Comparison of ENCODE assay signal across 10 cellular contexts in genomic region chr12:108663324-108664015, GRCh38. TPM values are rescaled to one million over a fixed set of nuclear protein-coding genes. Genes with fewer than 3 reads are reported as not detected.
A peak's percentile ranks its signal among the peaks of the same experiment; 100 is the strongest.
DNase-seq lines count a peak whose midpoint lies in the region; TF ChIP-seq lines count a peak whose summit lies in the region.
"Had no signal": no experiment of that assay in that cellular context is flagged by ENCODE, and none has a peak within 500 bp of the region (broad histone marks: within the 10 kb centered on the region; RNA-seq: fewer than 3 reads in every experiment).

No MANE protein-coding gene starts in this region.

- peaks cover 26% of the 10 kb centered on the region for H3K4me1 Mint-ChIP-seq in Calu3 (ENCODE audit: low read depth, unreplicated experiment)

- peak overlapping the region; percentile 19 for H3K27ac Mint-ChIP-seq in Calu3 (ENCODE audit: unreplicated experiment)

- WGBS in esophagus squamous epithelium, 2 donors, result 93 to 96% methylated on average over 4 of the region's 4 CpGs

- intact Hi-C loops in Calu3 (cut with micrococcal nuclease; ENCODE audit: unreplicated experiment), result loop anchor here (1.0 to 10.0 kb wide), 5 partner anchors 27 to 431 kb away; partner anchors contain the start of genes ALKBH2 and UNG
- intact Hi-C loops in esophagus squamous epithelium (cut with DNase I), result loop anchor here (5.0 to 10.0 kb wide), 2 partner anchors 71 to 134 kb away; partner anchors contain the start of gene CORO1C

- no peaks in the 10 kb centered on the region for H4K20me1 ChIP-seq in MM.1S (ENCODE audit: insufficient read depth, low read length)

- no TSS peak for BruUV-seq in Calu3 (replicated peaks; lab: Mats Ljungman, UMichigan)

- H3K9ac ChIP-seq in MM.1S (ENCODE audit: low read length) (peak overlapping the region; percentile 42; the same call in 1 of the 2 replicates), skeletal muscle satellite cell (ENCODE audit: low read depth, low read length) (peak overlapping the region; percentile 72)

- H3K4me3 Mint-ChIP-seq in Calu3 (ENCODE audit: low read depth, unreplicated experiment), result no peak overlapping the region
- H3K4me3 Mint-ChIP-seq: activated T-cell treated with anti-CD3 and anti-CD28 coated beads, Interleukin-2, amount 50 U/mL, for 4 hours had no signal

- H3K4me3 ChIP-seq in MM.1S (ENCODE audit: low read length) (no peak overlapping the region), esophagus squamous epithelium (no peak overlapping the region), skeletal muscle satellite cell (ENCODE audit: low read length) (no peak overlapping the region), MG63 (no peak overlapping the region)

- no peaks in the 10 kb centered on the region for H3K9me3 ChIP-seq in MM.1S (replicated peaks; ENCODE audit: insufficient read depth, low read length)
- no peaks in the 10 kb centered on the region for H3K9me3 ChIP-seq in esophagus squamous epithelium
- no peaks in the 10 kb centered on the region for H3K9me3 ChIP-seq in skeletal muscle satellite cell (replicated peaks; ENCODE audit: low read length)
- H3K9me3 ChIP-seq in MG63, result no peaks in the 10 kb centered on the region

- H3K9me2 ChIP-seq in MM.1S (replicated peaks; ENCODE audit: insufficient read depth, low read length), result no peaks in the 10 kb centered on the region

- peak overlapping the region; percentile 63 for H3K4me2 ChIP-seq in MM.1S (ENCODE audit: low read depth, low read length)
- H3K4me2 ChIP-seq in skeletal muscle satellite cell (ENCODE audit: low read length), result no peak overlapping the region

- H3K36me3 Mint-ChIP-seq in Calu3 (ENCODE audit: insufficient read depth, unreplicated experiment), result peaks cover 27% of the 10 kb centered on the region

- no peaks in the 10 kb centered on the region for H3K9me3 Mint-ChIP-seq in Calu3 (ENCODE audit: low read depth, unreplicated experiment)
- H3K9me3 Mint-ChIP-seq: activated T-cell treated with anti-CD3 and anti-CD28 coated beads, Interleukin-2, amount 50 U/mL, for 4 hours had no signal

- no peak for TF ChIP-seq CTCF in Calu3 (IDR thresholded peaks at IDR 0.05; ENCODE audit: unreplicated experiment)
- TF ChIP-seq CTCF in MM.1S (IDR thresholded peaks at IDR 0.05; ENCODE audit: low read length), result no peak
- TF ChIP-seq CTCF in esophagus squamous epithelium (IDR thresholded peaks at IDR 0.05), result no peak

- peaks cover 3% of the 10 kb centered on the region for H3K36me3 ChIP-seq in MM.1S (replicated peaks; ENCODE audit: insufficient read depth, low read length)
- H3K36me3 ChIP-seq in esophagus squamous epithelium, result peaks cover 0 to 34% (median 3%) of the 10 kb centered on the region in 3 donors
- peaks cover 37% of the 10 kb centered on the region for H3K36me3 ChIP-seq in skeletal muscle satellite cell (ENCODE audit: insufficient read depth, low read length)
- peaks cover 75% of the 10 kb centered on the region for H3K36me3 ChIP-seq in MG63

- no peaks in the 10 kb centered on the region for H3K27me3 Mint-ChIP-seq in Calu3 (ENCODE audit: unreplicated experiment)

- DNase-seq in Calu3 (no peak), MM.1S (no peak), esophagus squamous epithelium (lab: John Stamatoyannopoulos, UW) (no peak), DMS 273 (lab: John Stamatoyannopoulos, UW; ENCODE audit: unreplicated experiment) (no peak), glomerular visceral epithelial cell (ENCODE audit: extremely low spot score) (no peak), MG63 (no peak), MV-4-11 (lab: John Stamatoyannopoulos, UW) (no peak)
- DNase-seq: activated T-cell treated with anti-CD3 and anti-CD28 coated beads, Interleukin-2, amount 50 U/mL, for 4 hours; SIG-M5 had no signal

- H3K79me2 ChIP-seq in MM.1S (ENCODE audit: low read length), result peaks cover 83% of the 10 kb centered on the region

- TF ChIP-seq POLR2A in esophagus squamous epithelium (IDR thresholded peaks at IDR 0.05), result no peak

- H2AFZ ChIP-seq in MM.1S (ENCODE audit: low read length), result no peak overlapping the region

- H3F3A ChIP-seq in MM.1S (ENCODE audit: insufficient read depth, low read length), result peaks cover 50% of the 10 kb centered on the region

- H3K27me3 ChIP-seq in MM.1S (replicated peaks; ENCODE audit: insufficient read depth, low read length), result no peaks in the 10 kb centered on the region
- no peaks in the 10 kb centered on the region for H3K27me3 ChIP-seq in esophagus squamous epithelium
- H3K27me3 ChIP-seq in skeletal muscle satellite cell (ENCODE audit: control insufficient read depth, insufficient read depth, low read length), result no peaks in the 10 kb centered on the region
- no peaks in the 10 kb centered on the region for H3K27me3 ChIP-seq in MG63

- H3K27ac ChIP-seq in MM.1S (ENCODE audit: low read length) (peak overlapping the region; percentile 79), esophagus squamous epithelium (peak overlapping the region; percentile 74 to 93 (median 90))

- CTCF ChIA-PET in Calu3 (lab: Charles Lee), result interaction anchor here (0.6 to 1.9 kb wide), 2 partner anchors 140 to 194 kb away, joined by 3 to 16 read pairs; partner anchors contain the start of gene SSH1

- H3K4me1 ChIP-seq in MM.1S (ENCODE audit: low read length) (peaks cover 54% of the 10 kb centered on the region), esophagus squamous epithelium (peaks cover 26 to 59% (median 50%) of the 10 kb centered on the region in 3 donors), skeletal muscle satellite cell (ENCODE audit: control insufficient read depth, insufficient read depth, low read length) (peaks cover 64% of the 10 kb centered on the region)

RNA-seq across cellular contexts. Expression of gene SELPLG, which starts 29.8 kb away (rescaled TPM):
- 0.54 and 0.76 TPM in 2 replicates for total RNA-seq in Calu3 (2022)
- 10 to 100 TPM in 1 of 4 donors, 1 to 10 TPM in 3; 2.5 to 10.1 (median 5.6) TPM for total RNA-seq in esophagus squamous epithelium
- 0.76 and 0.87 TPM in 2 replicates for total RNA-seq in skeletal muscle satellite cell (2012; rRNA removed)
- total RNA-seq in MG63 (2014; rRNA removed; shearing (Covaris generic); ENCODE audit: low replicate concordance), result 0.39 and 2.5 TPM in 2 replicates
